24 cellular contexts compared by ENCODE assay signal in the genomic region with DNA sequence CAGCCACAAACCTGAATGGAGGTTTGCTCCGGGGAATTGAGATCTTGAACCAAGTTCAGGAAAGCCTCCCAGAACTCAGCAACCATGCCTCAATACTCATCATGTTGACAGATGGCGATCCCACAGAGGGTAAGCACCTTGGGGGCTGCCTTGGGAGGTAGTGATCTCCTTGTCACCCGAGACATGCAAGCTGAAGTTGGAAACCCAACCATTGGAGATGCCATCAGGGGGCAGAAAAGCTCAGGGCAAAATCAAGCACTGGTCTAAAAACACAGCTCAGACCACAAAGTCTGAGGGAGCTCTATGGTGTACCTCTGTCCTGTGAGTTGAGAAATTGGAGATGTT. TPM values are rescaled to one million over a fixed set of nuclear protein-coding genes. Genes with fewer than 3 reads are reported as not detected.
"Had no signal": no experiment of that assay in that cellular context is flagged by ENCODE, and none has a peak within 500 bp of the region (broad histone marks: within the 10 kb centered on the region; RNA-seq: fewer than 3 reads in every experiment).

No MANE protein-coding gene starts in this region.

- H3K9me3 ChIP-seq: esophagus squamous epithelium, psoas muscle had no signal

- H3K4me3 ChIP-seq: esophagus squamous epithelium, psoas muscle had no signal

- H3K4me1 ChIP-seq: esophagus squamous epithelium, psoas muscle had no signal

- H3K27ac ChIP-seq: esophagus squamous epithelium, psoas muscle had no signal

- H3K36me3 ChIP-seq: esophagus squamous epithelium had no signal

- FAIRE-seq: bronchial epithelial cell, keratinocyte, small intestine had no signal

- ATAC-seq: activated CD8-positive, alpha-beta T cell treated with anti-CD3 and anti-CD28 coated beads, Interleukin-2, amount 10 ng/mL, durations not matched to agents 7 days and 5 days; effector memory CD8-positive, alpha-beta T cell; left lobe of liver; right cardiac atrium; stimulated activated naive CD8-positive, alpha-beta T cell treated with anti-CD3 and anti-CD28 coated beads, Interleukin-15, amount 100 ng/mL, for 72 hours had no signal

- DNase-seq: activated B cell treated with CpG ODN at 0.5 μM for 24 hours; activated CD4-positive, alpha-beta T cell treated with anti-CD3 and anti-CD28 coated beads, Interleukin-2, amount 10 ng/mL, durations not matched to agents 7 days and 5 days; activated CD8-positive, alpha-beta T cell treated with anti-CD3 and anti-CD28 coated beads, Interleukin-2, amount 10 ng/mL, durations not matched to agents 7 days and 5 days; activated effector memory CD4-positive, alpha-beta T cell treated with anti-CD3 and anti-CD28 coated beads, Interleukin-2, amount 50 U/mL, for 16 hours; activated T-cell treated with anti-CD3 and anti-CD28 coated beads, Interleukin-2, amount 50 U/mL, for 48 hours; effector memory CD8-positive, alpha-beta T cell; esophagus squamous epithelium; foreskin melanocyte; mammary epithelial cell; midbrain; psoas muscle; small intestine; stimulated activated CD4-positive, alpha-beta T cell treated with anti-CD3 and anti-CD28 coated beads, Interleukin-15, amount 100 ng/mL, for 24 hours; stimulated activated CD4-positive, alpha-beta T cell treated with anti-CD3 and anti-CD28 coated beads, Interleukin-2, amount 100 ng/mL, for 48 hours; stimulated activated naive CD8-positive, alpha-beta T cell treated with anti-CD3 and anti-CD28 coated beads, Interleukin-15, amount 100 ng/mL, for 72 hours had no signal

RNA-seq across cellular contexts. Expression of gene ITIH1, which starts 5.8 kb away (rescaled TPM):
- total RNA-seq: activated CD4-positive, alpha-beta T cell treated with anti-CD3 and anti-CD28 coated beads, Interleukin-2, amount 10 ng/mL, durations not matched to agents 7 days and 5 days; activated CD8-positive, alpha-beta T cell treated with anti-CD3 and anti-CD28 coated beads, Interleukin-2, amount 10 ng/mL, durations not matched to agents 7 days and 5 days; bronchial epithelial cell; dermis microvascular lymphatic vessel endothelial cell; esophagus squamous epithelium; mammary epithelial cell; neural crest cell; osteocyte; psoas muscle; right cardiac atrium; T-helper 2 cell treated with Interferon-gamma antibody and Interleukin-4, amounts not matched to agents 100 ng/mL and 5 ng/mL, for 36 hours; temporal lobe had no signal

RNA-seq across cellular contexts. Expression of gene ITIH3, which starts 11.4 kb away (rescaled TPM):
- total RNA-seq: activated B cell treated with CpG ODN at 0.5 μM for 24 hours; activated CD4-positive, alpha-beta T cell treated with anti-CD3 and anti-CD28 coated beads, Interleukin-2, amount 10 ng/mL, durations not matched to agents 7 days and 5 days; activated CD8-positive, alpha-beta T cell treated with anti-CD3 and anti-CD28 coated beads, Interleukin-2, amount 10 ng/mL, durations not matched to agents 7 days and 5 days; bronchial epithelial cell; mammary epithelial cell; neural crest cell; T-helper 2 cell treated with Interferon-gamma antibody and Interleukin-4, amounts not matched to agents 100 ng/mL and 5 ng/mL, for 36 hours; temporal lobe had no signal

RNA-seq across cellular contexts. Expression of gene MUSTN1, which starts 51.6 kb away (rescaled TPM):
- total RNA-seq: bronchial epithelial cell, dermis microvascular lymphatic vessel endothelial cell, mammary epithelial cell had no signal
